20 cellular contexts compared by ENCODE assay signal in the genomic region with DNA sequence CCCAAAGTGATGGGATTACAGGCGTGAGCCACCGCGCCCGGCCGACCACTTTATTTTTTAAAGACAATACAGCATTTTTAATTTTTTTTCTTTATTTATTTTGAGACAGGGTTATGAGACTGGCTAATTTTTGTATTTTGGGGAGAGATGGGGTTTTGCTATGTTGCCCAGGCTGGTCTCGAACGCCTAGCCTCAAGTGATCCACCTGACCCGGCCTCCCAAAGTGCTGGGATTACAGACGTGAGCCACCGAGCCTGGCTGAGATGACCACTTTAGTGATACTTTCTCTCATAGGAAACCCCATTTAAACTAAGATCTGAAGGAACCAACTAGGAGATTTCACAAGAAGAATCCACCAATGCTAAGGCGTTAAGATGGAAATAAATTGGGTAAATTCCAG. TPM values are rescaled to one million over a fixed set of nuclear protein-coding genes. Genes with fewer than 3 reads are reported as not detected.
A peak's percentile ranks its signal among the peaks of the same experiment; 100 is the strongest.
DNase-seq lines count a peak whose midpoint lies in the region; ATAC-seq lines count a peak whose summit lies in the region.
"Had no signal": no experiment of that assay in that cellular context is flagged by ENCODE, and none has a peak within 500 bp of the region (broad histone marks: within the 10 kb centered on the region; RNA-seq: fewer than 3 reads in every experiment).

No MANE protein-coding gene starts in this region.

- no peak for ATAC-seq in activated naive CD8-positive, alpha-beta T cell treated with anti-CD3 and anti-CD28 coated beads, Interleukin-2, amount 50 U/mL, for 24 hours
- ATAC-seq in activated T-helper 17 cell treated with anti-CD3 and anti-CD28 coated beads, Interleukin-2, amount 50 U/mL, for 72 hours (replicated peaks), result no peak
- ATAC-seq in natural killer cell treated with Interleukin-12 subunit alpha and Interleukin-12 subunit beta and Interleukin-15 and Interleukin-18, amount 100 ng/mL, for 72 hours, result no peak
- ATAC-seq in stimulated activated naive B cell treated with anti-CD40 and anti-IgM and Interleukin-4, amounts not matched to agents 10 μg/mL and 1 μg/mL and 100 μg/mL, for 72 hours (replicated peaks), result no peak
- ATAC-seq: gastroesophageal sphincter, right cardiac atrium had no signal

- no peaks in the 10 kb centered on the region for H3K36me3 Mint-ChIP-seq in activated naive CD8-positive, alpha-beta T cell
- H3K36me3 Mint-ChIP-seq in activated naive CD8-positive, alpha-beta T cell treated with anti-CD3 and anti-CD28 coated beads, Interleukin-2, amount 50 U/mL, for 24 hours (ENCODE audit: low read depth), result peaks cover 4% of the 10 kb centered on the region
- H3K36me3 Mint-ChIP-seq in activated T-helper 17 cell treated with anti-CD3 and anti-CD28 coated beads, Interleukin-2, amount 50 U/mL, for 72 hours (ENCODE audit: low read depth), result peaks cover 14% of the 10 kb centered on the region
- H3K36me3 Mint-ChIP-seq in natural killer cell treated with Interleukin-12 subunit alpha and Interleukin-12 subunit beta and Interleukin-15 and Interleukin-18, amount 100 ng/mL, for 72 hours, result no peaks in the 10 kb centered on the region
- peaks cover 0 to 2% of the 10 kb centered on the region in 2 donors for H3K36me3 Mint-ChIP-seq in stimulated activated naive B cell treated with anti-CD40 and anti-IgM and Interleukin-4, amounts not matched to agents 10 μg/mL and 1 μg/mL and 100 μg/mL, for 72 hours

- no peaks in the 10 kb centered on the region for H3K27me3 Mint-ChIP-seq in activated naive CD8-positive, alpha-beta T cell
- no peaks in the 10 kb centered on the region for H3K27me3 Mint-ChIP-seq in activated naive CD8-positive, alpha-beta T cell treated with anti-CD3 and anti-CD28 coated beads, Interleukin-2, amount 50 U/mL, for 24 hours
- H3K27me3 Mint-ChIP-seq in activated T-helper 17 cell treated with anti-CD3 and anti-CD28 coated beads, Interleukin-2, amount 50 U/mL, for 72 hours, result no peaks in the 10 kb centered on the region
- H3K27me3 Mint-ChIP-seq in natural killer cell treated with Interleukin-12 subunit alpha and Interleukin-12 subunit beta and Interleukin-15 and Interleukin-18, amount 100 ng/mL, for 72 hours, result no peaks in the 10 kb centered on the region
- H3K27me3 Mint-ChIP-seq in stimulated activated naive B cell treated with anti-CD40 and anti-IgM and Interleukin-4, amounts not matched to agents 10 μg/mL and 1 μg/mL and 100 μg/mL, for 72 hours, result no peaks in the 10 kb centered on the region

- H3K4me1 Mint-ChIP-seq in activated naive CD8-positive, alpha-beta T cell (ENCODE audit: low read depth), result peaks cover 16% of the 10 kb centered on the region
- H3K4me1 Mint-ChIP-seq in activated naive CD8-positive, alpha-beta T cell treated with anti-CD3 and anti-CD28 coated beads, Interleukin-2, amount 50 U/mL, for 24 hours, result peaks cover 21% of the 10 kb centered on the region
- peaks cover 10% of the 10 kb centered on the region for H3K4me1 Mint-ChIP-seq in activated T-helper 17 cell treated with anti-CD3 and anti-CD28 coated beads, Interleukin-2, amount 50 U/mL, for 72 hours
- peaks cover 28 to 31% of the 10 kb centered on the region in 2 donors for H3K4me1 Mint-ChIP-seq in natural killer cell treated with Interleukin-12 subunit alpha and Interleukin-12 subunit beta and Interleukin-15 and Interleukin-18, amount 100 ng/mL, for 72 hours (ENCODE audit: low read depth in 2 of 2)
- H3K4me1 Mint-ChIP-seq in stimulated activated naive B cell treated with anti-CD40 and anti-IgM and Interleukin-4, amounts not matched to agents 10 μg/mL and 1 μg/mL and 100 μg/mL, for 72 hours, result peaks cover 17 to 18% of the 10 kb centered on the region in 2 donors

- DNase-seq in activated naive CD8-positive, alpha-beta T cell treated with anti-CD3 and anti-CD28 coated beads, Interleukin-2, amount 50 U/mL, for 24 hours, result no peak
- DNase-seq in natural killer cell treated with Interleukin-12 subunit alpha and Interleukin-12 subunit beta and Interleukin-15 and Interleukin-18, amount 100 ng/mL, for 72 hours (ENCODE audit: low spot score), result no peak
- no peak for DNase-seq in stimulated activated naive B cell treated with anti-CD40 and anti-IgM and Interleukin-4, amounts not matched to agents 10 μg/mL and 1 μg/mL and 100 μg/mL, for 72 hours
- DNase-seq: activated CD4-positive, alpha-beta T cell treated with anti-CD3 and anti-CD28 coated beads for 4 hours; activated CD8-positive, alpha-beta memory T cell treated with anti-CD3 and anti-CD28 coated beads, Interleukin-2, amount 50 U/mL, for 48 hours; activated effector memory CD4-positive, alpha-beta T cell treated with Interleukin-2 at 50 U/mL for 16 hours; C1 segment of cervical spinal cord; COR-L47; dorsolateral prefrontal cortex; H9; mesenchymal stem cell; NCI-H1105 treated with DMSO at 0.1 percent for 48 hours; NCI-H1930; NCI-H524; right cardiac atrium; spleen had no signal

- H3K27ac Mint-ChIP-seq in activated naive CD8-positive, alpha-beta T cell, result no peak overlapping the region
- no peak overlapping the region for H3K27ac Mint-ChIP-seq in activated naive CD8-positive, alpha-beta T cell treated with anti-CD3 and anti-CD28 coated beads, Interleukin-2, amount 50 U/mL, for 24 hours
- no peak overlapping the region for H3K27ac Mint-ChIP-seq in activated T-helper 17 cell treated with anti-CD3 and anti-CD28 coated beads, Interleukin-2, amount 50 U/mL, for 72 hours
- peak overlapping the region; percentile 93 to 99 for H3K27ac Mint-ChIP-seq in natural killer cell treated with Interleukin-12 subunit alpha and Interleukin-12 subunit beta and Interleukin-15 and Interleukin-18, amount 100 ng/mL, for 72 hours
- no peak overlapping the region for H3K27ac Mint-ChIP-seq in stimulated activated naive B cell treated with anti-CD40 and anti-IgM and Interleukin-4, amounts not matched to agents 10 μg/mL and 1 μg/mL and 100 μg/mL, for 72 hours
- H3K27ac Mint-ChIP-seq: H9 had no signal

- peak overlapping the region; percentile 51 for H3K4me3 Mint-ChIP-seq in activated naive CD8-positive, alpha-beta T cell
- no peak overlapping the region for H3K4me3 Mint-ChIP-seq in activated naive CD8-positive, alpha-beta T cell treated with anti-CD3 and anti-CD28 coated beads, Interleukin-2, amount 50 U/mL, for 24 hours
- peak overlapping the region; percentile 94 for H3K4me3 Mint-ChIP-seq in activated T-helper 17 cell treated with anti-CD3 and anti-CD28 coated beads, Interleukin-2, amount 50 U/mL, for 72 hours
- H3K4me3 Mint-ChIP-seq in natural killer cell treated with Interleukin-12 subunit alpha and Interleukin-12 subunit beta and Interleukin-15 and Interleukin-18, amount 100 ng/mL, for 72 hours, result peak overlapping the region; percentile 12
- no peak overlapping the region for H3K4me3 Mint-ChIP-seq in stimulated activated naive B cell treated with anti-CD40 and anti-IgM and Interleukin-4, amounts not matched to agents 10 μg/mL and 1 μg/mL and 100 μg/mL, for 72 hours

- H3K9me3 Mint-ChIP-seq in activated naive CD8-positive, alpha-beta T cell (ENCODE audit: low read depth), result no peaks in the 10 kb centered on the region
- no peaks in the 10 kb centered on the region for H3K9me3 Mint-ChIP-seq in activated naive CD8-positive, alpha-beta T cell treated with anti-CD3 and anti-CD28 coated beads, Interleukin-2, amount 50 U/mL, for 24 hours
- no peaks in the 10 kb centered on the region for H3K9me3 Mint-ChIP-seq in activated T-helper 17 cell treated with anti-CD3 and anti-CD28 coated beads, Interleukin-2, amount 50 U/mL, for 72 hours
- no peaks in the 10 kb centered on the region for H3K9me3 Mint-ChIP-seq in natural killer cell treated with Interleukin-12 subunit alpha and Interleukin-12 subunit beta and Interleukin-15 and Interleukin-18, amount 100 ng/mL, for 72 hours
- H3K9me3 Mint-ChIP-seq in stimulated activated naive B cell treated with anti-CD40 and anti-IgM and Interleukin-4, amounts not matched to agents 10 μg/mL and 1 μg/mL and 100 μg/mL, for 72 hours, result no peaks in the 10 kb centered on the region
- H3K9me3 Mint-ChIP-seq: H9 had no signal

RNA-seq across cellular contexts. Expression of gene RHEBL1, which starts 1.2 kb away (rescaled TPM):
- total RNA-seq in activated T-helper 17 cell treated with anti-CD3 and anti-CD28 coated beads, Interleukin-2, amount 50 U/mL, for 72 hours, result 10 to 100 TPM; 12.2 to 19.3 TPM
- total RNA-seq in natural killer cell treated with Interleukin-12 subunit alpha and Interleukin-12 subunit beta and Interleukin-15 and Interleukin-18, amount 100 ng/mL, for 72 hours, result 10 to 100 TPM; 21.9 to 28.9 TPM

RNA-seq across cellular contexts. Expression of gene KMT2D, which starts 10.4 kb away (rescaled TPM):
- total RNA-seq in activated T-helper 17 cell treated with anti-CD3 and anti-CD28 coated beads, Interleukin-2, amount 50 U/mL, for 72 hours, result 10 to 100 TPM; 66.8 to 78.6 TPM
- 100 to 1,000 TPM; 120 to 199 TPM for total RNA-seq in natural killer cell treated with Interleukin-12 subunit alpha and Interleukin-12 subunit beta and Interleukin-15 and Interleukin-18, amount 100 ng/mL, for 72 hours

RNA-seq across cellular contexts. Expression of gene DHH, which starts 23.6 kb away (rescaled TPM):
- under 1 TPM; 0.26 to 0.42 TPM for total RNA-seq in activated T-helper 17 cell treated with anti-CD3 and anti-CD28 coated beads, Interleukin-2, amount 50 U/mL, for 72 hours
- total RNA-seq in natural killer cell treated with Interleukin-12 subunit alpha and Interleukin-12 subunit beta and Interleukin-15 and Interleukin-18, amount 100 ng/mL, for 72 hours, result under 1 TPM; 0.24 to 0.31 TPM
- total RNA-seq: hepatocyte had no signal

RNA-seq across cellular contexts. Expression of gene LMBR1L, which starts 39.7 kb away (rescaled TPM):
- 100 to 1,000 TPM in 1 of 2 donors, 10 to 100 TPM in 1; 56.8 to 105 TPM for total RNA-seq in activated T-helper 17 cell treated with anti-CD3 and anti-CD28 coated beads, Interleukin-2, amount 50 U/mL, for 72 hours
- total RNA-seq in natural killer cell treated with Interleukin-12 subunit alpha and Interleukin-12 subunit beta and Interleukin-15 and Interleukin-18, amount 100 ng/mL, for 72 hours, result 10 to 100 TPM; 55.4 to 74.9 TPM

RNA-seq across cellular contexts. Expression of gene PRKAG1, which starts 52.4 kb away (rescaled TPM):
- total RNA-seq in activated T-helper 17 cell treated with anti-CD3 and anti-CD28 coated beads, Interleukin-2, amount 50 U/mL, for 72 hours, result 10 to 100 TPM; 47.1 to 62.7 TPM
- total RNA-seq in natural killer cell treated with Interleukin-12 subunit alpha and Interleukin-12 subunit beta and Interleukin-15 and Interleukin-18, amount 100 ng/mL, for 72 hours, result 10 to 100 TPM; 63.4 to 70.3 TPM

Comparison
In these comparisons a context has a peak if more than half of its experiments do, and no peak if none do; other contexts are left out.
1. H3K4me3 Mint-ChIP-seq: peak in activated naive CD8-positive, alpha-beta T cell (single experiment), activated T-helper 17 cell treated with anti-CD3 and anti-CD28 coated beads, Interleukin-2, amount 50 U/mL, for 72 hours (single experiment) and natural killer cell treated with Interleukin-12 subunit alpha and Interleukin-12 subunit beta and Interleukin-15 and Interleukin-18, amount 100 ng/mL, for 72 hours (single experiment); none in activated naive CD8-positive, alpha-beta T cell treated with anti-CD3 and anti-CD28 coated beads, Interleukin-2, amount 50 U/mL, for 24 hours (single experiment) and stimulated activated naive B cell treated with anti-CD40 and anti-IgM and Interleukin-4, amounts not matched to agents 10 μg/mL and 1 μg/mL and 100 μg/mL, for 72 hours (0 of 2).
2. H3K27ac Mint-ChIP-seq: peak in natural killer cell treated with Interleukin-12 subunit alpha and Interleukin-12 subunit beta and Interleukin-15 and Interleukin-18, amount 100 ng/mL, for 72 hours (2 of 2); none in activated naive CD8-positive, alpha-beta T cell (single experiment), activated naive CD8-positive, alpha-beta T cell treated with anti-CD3 and anti-CD28 coated beads, Interleukin-2, amount 50 U/mL, for 24 hours (single experiment), activated T-helper 17 cell treated with anti-CD3 and anti-CD28 coated beads, Interleukin-2, amount 50 U/mL, for 72 hours (single experiment) and stimulated activated naive B cell treated with anti-CD40 and anti-IgM and Interleukin-4, amounts not matched to agents 10 μg/mL and 1 μg/mL and 100 μg/mL, for 72 hours (single experiment).